Comparison of ENCODE assay signal across 3 cellular contexts in the genomic region with DNA sequence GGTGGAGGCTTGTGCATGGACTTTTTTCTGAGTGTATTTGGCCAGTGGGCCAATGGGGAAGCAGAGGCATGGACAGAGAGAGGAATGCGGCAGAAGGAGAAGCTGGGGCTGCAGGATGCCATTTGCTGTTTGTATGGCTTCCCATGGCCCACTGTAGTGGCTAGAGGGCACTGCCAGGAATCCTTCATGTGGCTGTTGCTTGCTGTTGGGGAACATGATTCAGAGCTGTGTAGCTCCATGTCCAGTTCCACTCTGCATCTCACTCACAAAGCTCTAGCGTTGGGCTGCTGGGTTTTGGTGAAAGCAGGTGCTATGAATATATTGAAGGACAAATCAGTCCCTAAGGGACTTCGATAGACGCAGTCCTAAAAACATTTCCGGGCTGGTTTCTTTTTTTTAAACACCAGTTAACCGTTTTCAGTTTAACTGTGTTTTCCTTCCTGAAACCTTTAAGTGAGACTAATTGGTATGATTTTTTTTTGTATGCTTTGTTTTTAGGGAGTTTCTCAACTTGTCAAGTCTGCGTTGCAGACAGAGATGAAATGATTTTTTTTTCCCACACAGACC.
TF ChIP-seq lines count a peak whose summit lies in the region.

No MANE protein-coding gene starts in this region.

TF ChIP-seq in liver, 16 proteins besides CTCF, POLR2A, EP300 and RAD21:
- TF ChIP-seq SP1 (IDR thresholded peaks at IDR 0.05): no peak
- TF ChIP-seq, protein P1, sequence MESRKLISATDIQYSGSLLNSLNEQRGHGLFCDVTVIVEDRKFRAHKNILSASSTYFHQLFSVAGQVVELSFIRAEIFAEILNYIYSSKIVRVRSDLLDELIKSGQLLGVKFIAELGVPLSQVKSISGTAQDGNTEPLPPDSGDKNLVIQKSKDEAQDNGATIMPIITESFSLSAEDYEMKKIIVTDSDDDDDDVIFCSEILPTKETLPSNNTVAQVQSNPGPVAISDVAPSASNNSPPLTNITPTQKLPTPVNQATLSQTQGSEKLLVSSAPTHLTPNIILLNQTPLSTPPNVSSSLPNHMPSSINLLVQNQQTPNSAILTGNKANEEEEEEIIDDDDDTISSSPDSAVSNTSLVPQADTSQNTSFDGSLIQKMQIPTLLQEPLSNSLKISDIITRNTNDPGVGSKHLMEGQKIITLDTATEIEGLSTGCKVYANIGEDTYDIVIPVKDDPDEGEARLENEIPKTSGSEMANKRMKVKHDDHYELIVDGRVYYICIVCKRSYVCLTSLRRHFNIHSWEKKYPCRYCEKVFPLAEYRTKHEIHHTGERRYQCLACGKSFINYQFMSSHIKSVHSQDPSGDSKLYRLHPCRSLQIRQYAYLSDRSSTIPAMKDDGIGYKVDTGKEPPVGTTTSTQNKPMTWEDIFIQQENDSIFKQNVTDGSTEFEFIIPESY (IDR thresholded peaks at IDR 0.05): no peak
- no peak for TF ChIP-seq NR2F2 (IDR thresholded peaks at IDR 0.05)
- no peak for TF ChIP-seq HNF4G (IDR thresholded peaks at IDR 0.05)
- no peak for TF ChIP-seq JUND (IDR thresholded peaks at IDR 0.05)

TF ChIP-seq in HepG2, 621 proteins besides CTCF, POLR2A, EP300 and RAD21:
- TF ChIP-seq ZBTB21 (CRISPR knock-in tag; IDR thresholded peaks at IDR 0.05): no peak
- TF ChIP-seq ATF7 (IDR thresholded peaks at IDR 0.05): no peak
- TF ChIP-seq ATF7 (CRISPR knock-in tag; IDR thresholded peaks at IDR 0.05): no peak
- TF ChIP-seq ZNF547 (CRISPR knock-in tag; IDR thresholded peaks at IDR 0.05): no peak
- TF ChIP-seq CBFB (CRISPR knock-in tag; IDR thresholded peaks at IDR 0.05): no peak
- no peak for TF ChIP-seq ZBTB1 (CRISPR knock-in tag; IDR thresholded peaks at IDR 0.05; ENCODE audit: borderline replicate concordance)
- TF ChIP-seq KAT7 (CRISPR knock-in tag; IDR thresholded peaks at IDR 0.05; ENCODE audit: borderline replicate concordance): no peak
- TF ChIP-seq HOXD1 (CRISPR knock-in tag; IDR thresholded peaks at IDR 0.05): no peak
- no peak for TF ChIP-seq SMAD9 (CRISPR knock-in tag; IDR thresholded peaks at IDR 0.05)

TF ChIP-seq in K562, 482 proteins besides CTCF, POLR2A, EP300 and RAD21:
- TF ChIP-seq ELF1 (tag; IDR thresholded peaks at IDR 0.05) (0 out of 2 replicates have a peak, but pooled peaks have one; percentile 21), WHSC1 (IDR thresholded peaks at IDR 0.05; ENCODE audit: low read length) (peak; percentile 39), RBBP5 (IDR thresholded peaks at IDR 0.05; ENCODE audit: borderline replicate concordance, insufficient read depth, low read length, poor library complexity, severe bottlenecking) (peak; percentile 32), CCAR2 (IDR thresholded peaks at IDR 0.05; ENCODE audit: low read depth, low read length) (no peak), DMBX1 (CRISPR knock-in tag; IDR thresholded peaks at IDR 0.05; ENCODE audit: borderline replicate concordance) (0 out of 2 replicates have a peak, but pooled peaks have one; percentile 10)
- TF ChIP-seq, protein P2, sequence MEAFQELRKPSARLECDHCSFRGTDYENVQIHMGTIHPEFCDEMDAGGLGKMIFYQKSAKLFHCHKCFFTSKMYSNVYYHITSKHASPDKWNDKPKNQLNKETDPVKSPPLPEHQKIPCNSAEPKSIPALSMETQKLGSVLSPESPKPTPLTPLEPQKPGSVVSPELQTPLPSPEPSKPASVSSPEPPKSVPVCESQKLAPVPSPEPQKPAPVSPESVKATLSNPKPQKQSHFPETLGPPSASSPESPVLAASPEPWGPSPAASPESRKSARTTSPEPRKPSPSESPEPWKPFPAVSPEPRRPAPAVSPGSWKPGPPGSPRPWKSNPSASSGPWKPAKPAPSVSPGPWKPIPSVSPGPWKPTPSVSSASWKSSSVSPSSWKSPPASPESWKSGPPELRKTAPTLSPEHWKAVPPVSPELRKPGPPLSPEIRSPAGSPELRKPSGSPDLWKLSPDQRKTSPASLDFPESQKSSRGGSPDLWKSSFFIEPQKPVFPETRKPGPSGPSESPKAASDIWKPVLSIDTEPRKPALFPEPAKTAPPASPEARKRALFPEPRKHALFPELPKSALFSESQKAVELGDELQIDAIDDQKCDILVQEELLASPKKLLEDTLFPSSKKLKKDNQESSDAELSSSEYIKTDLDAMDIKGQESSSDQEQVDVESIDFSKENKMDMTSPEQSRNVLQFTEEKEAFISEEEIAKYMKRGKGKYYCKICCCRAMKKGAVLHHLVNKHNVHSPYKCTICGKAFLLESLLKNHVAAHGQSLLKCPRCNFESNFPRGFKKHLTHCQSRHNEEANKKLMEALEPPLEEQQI (IDR thresholded peaks at IDR 0.05): no peak
